Comparison of ENCODE assay signal across 8 cellular contexts in the genomic region with DNA sequence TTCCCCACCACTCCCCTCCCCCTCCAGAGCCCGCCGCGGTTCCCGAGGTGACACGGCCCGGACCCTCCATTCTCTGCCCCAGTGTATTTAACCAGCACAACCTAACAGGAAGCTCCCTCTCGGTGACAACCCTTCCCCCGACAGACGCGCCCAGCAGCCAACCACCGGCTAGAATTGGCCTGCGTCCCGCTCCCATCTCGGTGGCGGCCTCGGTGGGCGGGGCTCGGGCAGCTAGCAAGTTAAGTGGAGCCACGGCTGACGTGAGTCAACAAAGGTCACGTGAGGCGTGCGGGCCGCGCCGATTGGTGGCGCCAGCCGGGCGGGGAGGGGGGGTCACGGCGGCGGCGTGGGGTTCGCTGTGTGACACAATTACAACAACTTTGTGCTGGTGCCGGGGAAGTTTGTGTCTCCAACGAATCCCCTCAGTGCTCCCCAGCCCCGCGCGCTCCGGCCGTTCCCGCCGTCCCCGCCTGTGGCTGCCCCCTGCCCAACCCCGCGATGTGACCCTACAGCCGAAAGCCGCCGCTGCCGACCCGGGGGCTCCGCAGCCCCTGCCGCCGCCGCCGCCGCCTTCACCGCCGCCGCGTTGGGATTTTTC. TPM values are rescaled to one million over a fixed set of nuclear protein-coding genes. Genes with fewer than 3 reads are reported as not detected.
A peak's percentile ranks its signal among the peaks of the same experiment; 100 is the strongest.
DNase-seq lines count a peak whose midpoint lies in the region; ATAC-seq and TF ChIP-seq lines count a peak whose summit lies in the region.

A gene (plus strand): TSS at position 372 of the 598 bp plus-strand sequence. CDS start 364 bp downstream, outside the sequence.

- intact Hi-C loops in esophagus squamous epithelium (cut with DNase I) = no loop called here

- ATAC-seq in GM21737 (IDR thresholded peaks at IDR 0.05; ENCODE audit: unreplicated experiment) = peak; percentile 83

- peaks cover 25% of the 10 kb centered on the region for H3K4me1 ChIP-seq in KMS-11 (ENCODE audit: low read depth, poor library complexity, severe bottlenecking)
- H3K4me1 ChIP-seq in Peyer's patch = no peaks in the 10 kb centered on the region
- H3K4me1 ChIP-seq in esophagus squamous epithelium = peaks cover 0 to 29% (median 9%) of the 10 kb centered on the region in 3 donors

- H4K20me1 ChIP-seq in KMS-11 (ENCODE audit: insufficient read depth) = no peaks in the 10 kb centered on the region

- H3K27me3 ChIP-seq in KMS-11 (ENCODE audit: insufficient read depth, low read depth) = no peaks in the 10 kb centered on the region
- no peaks in the 10 kb centered on the region for H3K27me3 ChIP-seq in Peyer's patch
- H3K27me3 ChIP-seq in esophagus squamous epithelium = no peaks in the 10 kb centered on the region

- peak within 1 kb of the TSS; percentile 54 for H2AFZ ChIP-seq in KMS-11 (ENCODE audit: low read depth)

- H3K4me3 ChIP-seq in KMS-11 (IDR thresholded peaks at IDR 0.05; ENCODE audit: insufficient read depth, low read depth, low read length) (no peak within 1 kb of the TSS), Peyer's patch (peak within 1 kb of the TSS; percentile 84 to 97 (median 94)), esophagus squamous epithelium (peak within 1 kb of the TSS; percentile 65 to 84 (median 82))

- peak within 1 kb of the TSS; percentile 97 for H3K9ac ChIP-seq in KMS-11

- WGBS in esophagus squamous epithelium, 2 donors = 0% methylated on average over 4 of the region's 61 CpGs; no CpG with 5 or more reads in 1 of the 2 donors

- H3K9me3 ChIP-seq in Peyer's patch = no peaks in the 10 kb centered on the region
- no peaks in the 10 kb centered on the region for H3K9me3 ChIP-seq in esophagus squamous epithelium

- peak; percentile 91 for DNase-seq in DMS53 treated with DMSO at 0.1 percent for 48 hours (lab: John Stamatoyannopoulos, UW; ENCODE audit: unreplicated experiment)
- DNase-seq in Peyer's patch = peak; percentile 97 to 100 (median 100)
- peak; percentile 99 for DNase-seq in activated T-helper 1 cell treated with Interleukin-2 at 50 U/mL for 16 hours (ENCODE audit: low read depth)
- peak; percentile 98 for DNase-seq in esophagus squamous epithelium (lab: John Stamatoyannopoulos, UW)
- peak; percentile 96 for DNase-seq in myocyte (ENCODE audit: low read depth)
- DNase-seq in stimulated activated CD8-positive, alpha-beta memory T cell treated with anti-CD3 and anti-CD28 coated beads, Interleukin-7, amount 100 ng/mL, for 48 hours (ENCODE audit: extremely low read depth in 1 of 2, low read depth in 1 of 2) = peak; percentile 93 to 99

- H3K36me3 ChIP-seq in KMS-11 (ENCODE audit: insufficient read depth) (no peaks in the 10 kb centered on the region), Peyer's patch (no peaks in the 10 kb centered on the region), esophagus squamous epithelium (no peaks in the 10 kb centered on the region)

- peak within 1 kb of the TSS; percentile 89 for H3K4me2 ChIP-seq in KMS-11

- no peak for TF ChIP-seq CTCF in KMS-11 (conservative IDR thresholded peaks at IDR 0.05; ENCODE audit: low read depth, low read length)
- no peak for TF ChIP-seq CTCF in Peyer's patch (IDR thresholded peaks at IDR 0.05)
- TF ChIP-seq CTCF in esophagus squamous epithelium (IDR thresholded peaks at IDR 0.05) = no peak

- peaks cover 54% of the 10 kb centered on the region for H3K79me2 ChIP-seq in KMS-11 (ENCODE audit: insufficient read depth, low read depth)

- H3K27ac ChIP-seq in KMS-11 = peak within 1 kb of the TSS; percentile 96
- peak within 1 kb of the TSS; percentile 99 to 100 (median 99) for H3K27ac ChIP-seq in Peyer's patch
- peak within 1 kb of the TSS; percentile 96 to 99 (median 97) for H3K27ac ChIP-seq in esophagus squamous epithelium

- peak; percentile 55 to 89 for TF ChIP-seq POLR2A in Peyer's patch (IDR thresholded peaks at IDR 0.05)
- peak in 3 of 4 donors; percentile 80 to 94 (median 82) for TF ChIP-seq POLR2A in esophagus squamous epithelium (IDR thresholded peaks at IDR 0.05)

RNA-seq across cellular contexts. Expression of the gene that starts here (rescaled TPM):
- total RNA-seq in Peyer's patch = 10 to 100 TPM; 40.4 to 83.2 (median 73.7) TPM
- total RNA-seq in esophagus squamous epithelium = 10 to 100 TPM; 24.4 to 29.7 (median 26.8) TPM
- 10.2 and 10.7 TPM in 2 replicates for total RNA-seq in myocyte
- polyA plus RNA-seq in myocyte (2012) = 5.6 TPM
